In genomic region chr11:1835671-1836010, GRCh38 we compare ENCODE assay signal across 16 cellular contexts. TPM values are rescaled to one million over a fixed set of nuclear protein-coding genes. Genes with fewer than 3 reads are reported as not detected.
DNase-seq lines count a peak whose midpoint lies in the region; ATAC-seq, FAIRE-seq and TF ChIP-seq lines count a peak whose summit lies in the region.
"Had no signal": no experiment of that assay in that cellular context is flagged by ENCODE, and none has a peak within 500 bp of the region (broad histone marks: within the 10 kb centered on the region; RNA-seq: fewer than 3 reads in every experiment).

No MANE protein-coding gene starts in this region.

- H2BK15ac ChIP-seq in H1 (ENCODE audit: low read length): no peak overlapping the region

- H4K91ac ChIP-seq in H1 (replicated peaks; ENCODE audit: insufficient read length, low read length): no peak overlapping the region

- no peaks in the 10 kb centered on the region for H3K23me2 ChIP-seq in H1 (ENCODE audit: low read depth, low read length)

- H2BK120ac ChIP-seq in H1 (replicated peaks; ENCODE audit: low read depth, low read length): no peak overlapping the region

- no peak overlapping the region; the same call in 1 of the 2 replicates for H3K18ac ChIP-seq in H1 (ENCODE audit: extremely low read depth, low read length)

- H3K27me3 ChIP-seq in H1 (replicated peaks in 1 of 4; ENCODE audit: control insufficient read depth in 3 of 4, extremely low read depth in 1 of 4, insufficient read depth in 3 of 4, low read length in 3 of 4) (peaks cover 0 to 6% (median 0%) of the 10 kb centered on the region in 4 experiments; a peak in 3 of 7 replicates), osteoblast (ENCODE audit: insufficient read depth, low read length) (no peaks in the 10 kb centered on the region)

- H4K20me1 ChIP-seq in H1 (replicated peaks in 1 of 2; ENCODE audit: control insufficient read depth in 1 of 2, insufficient read depth in 2 of 2, low read length in 2 of 2) (no peaks in the 10 kb centered on the region), osteoblast (ENCODE audit: insufficient read depth, low read length) (no peaks in the 10 kb centered on the region)

- H3K27ac Mint-ChIP-seq in stimulated activated naive CD8-positive, alpha-beta T cell treated with anti-CD3 and anti-CD28 coated beads, Interleukin-15, amount 100 ng/mL, for 72 hours: no peak overlapping the region
- H3K27ac Mint-ChIP-seq in endothelial cell (ENCODE audit: unreplicated experiment): no peak overlapping the region
- H3K27ac Mint-ChIP-seq: CD4-positive, alpha-beta T cell had no signal

- H2AFZ ChIP-seq in H1 (ENCODE audit: low read length) (no peak overlapping the region), osteoblast (ENCODE audit: low read length) (no peak overlapping the region)
- H2AFZ ChIP-seq: GM23248 had no signal

- no peak overlapping the region for H2BK12ac ChIP-seq in H1 (ENCODE audit: low read depth, low read length)

- POLR2A ChIA-PET in H1 (lab: Charles Lee; ENCODE audit: partially characterized antibody): no interaction called here

- TF ChIP-seq EP300 in H1 (IDR thresholded peaks at IDR 0.05; ENCODE audit: borderline replicate concordance in 1 of 2, low read depth in 2 of 2, low read length in 2 of 2): no peak

- H2BK5ac ChIP-seq in H1 (ENCODE audit: low read depth, low read length): no peak overlapping the region

- no peak overlapping the region for H2BK20ac ChIP-seq in H1 (ENCODE audit: low read length)

- no peak overlapping the region for H3K23ac ChIP-seq in H1 (ENCODE audit: insufficient read length)

- no peak overlapping the region for H3K14ac ChIP-seq in H1 (ENCODE audit: insufficient read length)

- TF ChIP-seq CTCF in H1 (IDR thresholded peaks at IDR 0.05; ENCODE audit: control extremely low read depth in 1 of 3, insufficient read depth in 1 of 3, low read depth in 1 of 3, low read length in 3 of 3) (no peak), osteoblast (IDR thresholded peaks at IDR 0.05; ENCODE audit: extremely low read depth, low read depth, low read length) (no peak), endothelial cell (IDR thresholded peaks at IDR 0.05; ENCODE audit: unreplicated experiment) (no peak)

- H3K79me2 ChIP-seq in H1 (ENCODE audit: control insufficient read depth in 1 of 2, insufficient read depth in 2 of 2, low read length in 2 of 2) (no peaks in the 10 kb centered on the region), osteoblast (ENCODE audit: insufficient read depth, low read length) (no peaks in the 10 kb centered on the region)

- no peak for ATAC-seq in stimulated activated naive CD8-positive, alpha-beta T cell treated with anti-CD3 and anti-CD28 coated beads, Interleukin-15, Interleukin-2, amounts not matched to agents 100 U/mL and 50 U/mL, for 24 hours
- no peak for ATAC-seq in stimulated activated naive CD8-positive, alpha-beta T cell treated with anti-CD3 and anti-CD28 coated beads, Interleukin-15, amount 100 ng/mL, for 72 hours

- H3K4me1 ChIP-seq in H1 (replicated peaks in 1 of 4; ENCODE audit: control insufficient read depth in 3 of 4, insufficient read depth in 4 of 4, low read length in 3 of 4): peaks cover 0 to 4% (median 2%) of the 10 kb centered on the region in 4 experiments; a peak in 4 of 7 replicates
- H3K4me1 ChIP-seq in osteoblast (ENCODE audit: insufficient read depth, low read length): peaks cover 2% of the 10 kb centered on the region

- H3K9me3 Mint-ChIP-seq in stimulated activated naive CD8-positive, alpha-beta T cell treated with anti-CD3 and anti-CD28 coated beads, Interleukin-15, amount 100 ng/mL, for 72 hours: no peaks in the 10 kb centered on the region
- H3K9me3 Mint-ChIP-seq in endothelial cell (ENCODE audit: unreplicated experiment): no peaks in the 10 kb centered on the region
- H3K9me3 Mint-ChIP-seq: CD4-positive, alpha-beta T cell had no signal

- H3K36me3 Mint-ChIP-seq in endothelial cell (ENCODE audit: low read depth, unreplicated experiment): no peaks in the 10 kb centered on the region

- no peak for TF ChIP-seq POLR2A in H1 (IDR thresholded peaks at IDR 0.05; ENCODE audit: control extremely low read depth in 1 of 2, low read depth in 2 of 2, low read length in 2 of 2)

- H3K9ac ChIP-seq in H1 (replicated peaks in 1 of 4; ENCODE audit: extremely low read depth in 1 of 4, low read depth in 3 of 4, low read length in 3 of 4): no peak overlapping the region
- H3K9ac ChIP-seq: GM23248 had no signal

- H3K9me3 ChIP-seq in H1 (ENCODE audit: insufficient read depth in 2 of 2, low read depth in 1 of 2, low read length in 1 of 2) (no peaks in the 10 kb centered on the region), osteoblast (ENCODE audit: low read depth, low read length) (no peaks in the 10 kb centered on the region)

- no peak overlapping the region for H3K4ac ChIP-seq in H1 (replicated peaks; ENCODE audit: insufficient read length, low read depth, low read length)

- no peaks in the 10 kb centered on the region for H3K79me1 ChIP-seq in H1 (ENCODE audit: low read depth, low read length)

- H3K4me3 ChIP-seq in H1 (ENCODE audit: extremely low read depth in 1 of 4, insufficient read depth in 2 of 4, low read depth in 3 of 4, low read length in 4 of 4) (no peak overlapping the region), osteoblast (ENCODE audit: insufficient read depth, low read length) (no peak overlapping the region)
- H3K4me3 ChIP-seq: GM23248 had no signal

- H3K56ac ChIP-seq in H1 (replicated peaks; ENCODE audit: insufficient read length, low read depth, low read length): no peak overlapping the region

- H3K27me3 Mint-ChIP-seq in stimulated activated naive CD8-positive, alpha-beta T cell treated with anti-CD3 and anti-CD28 coated beads, Interleukin-15, amount 100 ng/mL, for 72 hours: peaks cover 26% of the 10 kb centered on the region
- H3K27me3 Mint-ChIP-seq in endothelial cell (ENCODE audit: unreplicated experiment): peaks cover 4% of the 10 kb centered on the region

- H3K4me3 Mint-ChIP-seq in stimulated activated naive CD8-positive, alpha-beta T cell treated with anti-CD3 and anti-CD28 coated beads, Interleukin-15, amount 100 ng/mL, for 72 hours: no peak overlapping the region
- H3K4me3 Mint-ChIP-seq in endothelial cell (ENCODE audit: unreplicated experiment): no peak overlapping the region
- H3K4me3 Mint-ChIP-seq: CD4-positive, alpha-beta T cell had no signal

- WGBS in H1 (ENCODE audit: extremely low coverage in 1 of 2, insufficient coverage in 1 of 2, insufficient read length in 1 of 2, insufficient replicate concordance in 2 of 2, low coverage in 1 of 2, low lambda C conversion rate in 2 of 2, missing lambda C conversion rate in 1 of 2), 2 experiments: 96% methylated on average over 10 of the region's 12 CpGs; no CpG with 5 or more reads in 1 of the 2 experiments

- CTCF ChIA-PET in H1 (lab: Charles Lee; ENCODE audit: partially characterized antibody): interaction anchor here (0.8 to 15.8 kb wide), 15 partner anchors 11 to 330 kb away, joined by 3 to 439 read pairs (median 4); no protein-coding TSS in a partner anchor

- peaks cover 32% of the 10 kb centered on the region for H3K4me1 Mint-ChIP-seq in stimulated activated naive CD8-positive, alpha-beta T cell treated with anti-CD3 and anti-CD28 coated beads, Interleukin-15, amount 100 ng/mL, for 72 hours
- H3K4me1 Mint-ChIP-seq in endothelial cell (ENCODE audit: unreplicated experiment): no peaks in the 10 kb centered on the region

- H3K27ac ChIP-seq in H1 (ENCODE audit: low read depth, low read length) (no peak overlapping the region), osteoblast (ENCODE audit: low read depth, low read length) (no peak overlapping the region)
- H3K27ac ChIP-seq: GM23248 had no signal

- 0 out of 2 replicates have a peak overlapping the region, but pooled peaks have one; percentile 21 for H4K8ac ChIP-seq in H1 (ENCODE audit: extremely low read depth, insufficient read depth, low read length)

- no peak for TF ChIP-seq RAD21 in H1 (IDR thresholded peaks at IDR 0.05 in 1 of 2, conservative IDR thresholded peaks at IDR 0.05 in 1 of 2; ENCODE audit: low read depth in 2 of 2, low read length in 2 of 2)

- H2AK5ac ChIP-seq in H1 (ENCODE audit: low read depth, low read length): no peak overlapping the region

- H3K4me2 ChIP-seq in H1 (ENCODE audit: insufficient read depth in 1 of 2, low read depth in 2 of 2, low read length in 2 of 2) (no peak overlapping the region), osteoblast (ENCODE audit: insufficient read depth, low read length) (no peak overlapping the region)

- no peaks in the 10 kb centered on the region for H3K36me3 ChIP-seq in H1 (ENCODE audit: control insufficient read depth in 2 of 4, insufficient read depth in 4 of 4, low read length in 3 of 4)
- H3K36me3 ChIP-seq in osteoblast (ENCODE audit: insufficient read depth, low read length): no peaks in the 10 kb centered on the region

- peak; percentile 4 for DNase-seq in stimulated activated naive CD8-positive, alpha-beta T cell treated with anti-CD3 and anti-CD28 coated beads, Interleukin-15, Interleukin-2, amounts not matched to agents 100 U/mL and 50 U/mL, for 24 hours
- no peak for DNase-seq in stimulated activated naive CD8-positive, alpha-beta T cell treated with anti-CD3 and anti-CD28 coated beads, Interleukin-15, amount 100 ng/mL, for 72 hours
- DNase-seq in H1 (ENCODE audit: low read depth in 1 of 2, low spot score in 2 of 2) (no peak), osteoblast (ENCODE audit: insufficient read length, low spot score, missing footprints) (peak; percentile 77), endothelial cell (ENCODE audit: low spot score) (no peak), GDM1 (lab: John Stamatoyannopoulos, UW) (no peak)
- no peak for DNase-seq in NK-92 treated with Interleukin-12 subunit alpha and Interleukin-12 subunit beta, amount 100 ng/mL, for 24 hours (lab: John Stamatoyannopoulos, UW)
- DNase-seq: DMS79 treated with DMSO at 0.1 percent for 48 hours, GM23248, NCI-H1436 treated with DMSO at 0.1 percent for 48 hours, NCI-H2081, NCI-H510A treated with DMSO at 0.1 percent for 48 hours had no signal

- no peak overlapping the region for H4K5ac ChIP-seq in H1 (ENCODE audit: insufficient read length, low read depth, low read length)

- FAIRE-seq in H1 (lab: Jason Lieb, UNC): no peak
- FAIRE-seq: D721Med, G401.6, HTR-8/SVneo had no signal

RNA-seq across cellular contexts. Expression of gene SYT8, which starts 0.9 kb away (rescaled TPM):
- not detected in 2 replicates for total RNA-seq in H1 (2021; fragmentation: NEBNext Ultra II Directional; extraction: Animal tissue kit (Norgen Biotek cat#: 25700))
- polyA plus RNA-seq in H1 (2011; rRNA removed): not detected in 2 replicates
- not detected for polyA plus RNA-seq in H1 (2011; cell fraction: cytosol; rRNA removed)
- polyA plus RNA-seq in H1 (2011; cell fraction: nucleus; rRNA removed): 0.27 TPM
- not detected in 4 replicates for polyA plus RNA-seq in H1 (2012, experiment 1 of 2)
- not detected for polyA plus RNA-seq in H1 (2012, experiment 2 of 2)
- polyA plus RNA-seq in H1 (2013, experiment 1 of 2): not detected
- polyA plus RNA-seq in H1 (2013, experiment 2 of 2): 0.04 TPM
- not detected in 2 replicates for polyA minus RNA-seq in H1 (2011; rRNA and poly(A)+ RNA removed)
- not detected for polyA minus RNA-seq in H1 (2011; cell fraction: cytosol; rRNA and poly(A)+ RNA removed)
- not detected for polyA minus RNA-seq in H1 (2011; cell fraction: nucleus; rRNA and poly(A)+ RNA removed)
- 0.36 and 0.59 TPM in 2 replicates for total RNA-seq in osteoblast
- not detected for total RNA-seq in endothelial cell (ENCODE audit: unreplicated experiment)
- total RNA-seq: CD4-positive, alpha-beta T cell; GM23248 had no signal
- polyA plus RNA-seq: GM23248 had no signal

RNA-seq across cellular contexts. Expression of gene TNNI2, which starts 3.1 kb away (rescaled TPM):
- not detected in 2 replicates for total RNA-seq in H1 (2021; fragmentation: NEBNext Ultra II Directional; extraction: Animal tissue kit (Norgen Biotek cat#: 25700))
- 0.39 TPM in 1 of 2 replicates, not detected in the other for polyA plus RNA-seq in H1 (2011; rRNA removed)
- polyA plus RNA-seq in H1 (2011; cell fraction: cytosol; rRNA removed): not detected
- 0.33 TPM for polyA plus RNA-seq in H1 (2011; cell fraction: nucleus; rRNA removed)
- 0.41 TPM in 1 of 4 replicates, not detected in the others for polyA plus RNA-seq in H1 (2012, experiment 1 of 2)
- polyA plus RNA-seq in H1 (2012, experiment 2 of 2): not detected
- 0.12 TPM for polyA plus RNA-seq in H1 (2013, experiment 1 of 2)
- polyA plus RNA-seq in H1 (2013, experiment 2 of 2): not detected
- not detected in 2 replicates for polyA minus RNA-seq in H1 (2011; rRNA and poly(A)+ RNA removed)
- not detected for polyA minus RNA-seq in H1 (2011; cell fraction: cytosol; rRNA and poly(A)+ RNA removed)
- polyA minus RNA-seq in H1 (2011; cell fraction: nucleus; rRNA and poly(A)+ RNA removed): not detected
- total RNA-seq in osteoblast (not detected in 2 replicates), endothelial cell (ENCODE audit: unreplicated experiment) (not detected)
- total RNA-seq: GM23248 had no signal
- polyA plus RNA-seq: GM23248 had no signal

RNA-seq across cellular contexts. Expression of gene LSP1, which starts 17.2 kb away (rescaled TPM):
- not detected in 2 replicates for total RNA-seq in H1 (2021; fragmentation: NEBNext Ultra II Directional; extraction: Animal tissue kit (Norgen Biotek cat#: 25700))
- polyA plus RNA-seq in H1 (2011; rRNA removed): 0.03 TPM in 1 of 2 replicates, not detected in the other
- polyA plus RNA-seq in H1 (2011; cell fraction: cytosol; rRNA removed): not detected
- not detected for polyA plus RNA-seq in H1 (2011; cell fraction: nucleus; rRNA removed)
- 0.11 TPM in 1 of 4 replicates, not detected in the others for polyA plus RNA-seq in H1 (2012, experiment 1 of 2)
- polyA plus RNA-seq in H1 (2012, experiment 2 of 2): not detected
- 0.16 TPM for polyA plus RNA-seq in H1 (2013, experiment 1 of 2)
- 0.07 TPM for polyA plus RNA-seq in H1 (2013, experiment 2 of 2)
- polyA minus RNA-seq in H1 (2011; rRNA and poly(A)+ RNA removed): not detected in 2 replicates
- polyA minus RNA-seq in H1 (2011; cell fraction: cytosol; rRNA and poly(A)+ RNA removed): not detected
- not detected for polyA minus RNA-seq in H1 (2011; cell fraction: nucleus; rRNA and poly(A)+ RNA removed)
- total RNA-seq in osteoblast (41.0 and 54.6 TPM in 2 replicates), endothelial cell (ENCODE audit: unreplicated experiment) (not detected)
- total RNA-seq: GM23248 had no signal

RNA-seq across cellular contexts. Expression of gene PRR33, which starts 56.1 kb away (rescaled TPM):
- total RNA-seq in H1 (2021; fragmentation: NEBNext Ultra II Directional; extraction: Animal tissue kit (Norgen Biotek cat#: 25700)): not detected in 2 replicates
- 0.02 and 0.08 TPM in 2 replicates for polyA plus RNA-seq in H1 (2011; rRNA removed)
- 0.03 TPM for polyA plus RNA-seq in H1 (2011; cell fraction: cytosol; rRNA removed)
- 0.04 TPM for polyA plus RNA-seq in H1 (2011; cell fraction: nucleus; rRNA removed)
- 0.06 TPM in 1 of 4 replicates, not detected in the others for polyA plus RNA-seq in H1 (2012, experiment 1 of 2)
- not detected for polyA plus RNA-seq in H1 (2012, experiment 2 of 2)
- polyA plus RNA-seq in H1 (2013, experiment 1 of 2): 0.02 TPM
- polyA plus RNA-seq in H1 (2013, experiment 2 of 2): 0.02 TPM
- polyA minus RNA-seq in H1 (2011; rRNA and poly(A)+ RNA removed): not detected in 2 replicates
- polyA minus RNA-seq in H1 (2011; cell fraction: cytosol; rRNA and poly(A)+ RNA removed): not detected
- not detected for polyA minus RNA-seq in H1 (2011; cell fraction: nucleus; rRNA and poly(A)+ RNA removed)
- total RNA-seq in osteoblast (not detected in 2 replicates), endothelial cell (ENCODE audit: unreplicated experiment) (not detected)
- total RNA-seq: CD4-positive, alpha-beta T cell; GM23248 had no signal
- polyA plus RNA-seq: GM23248 had no signal

Comparison
In these comparisons a context has a peak if more than half of its experiments do, and no peak if none do; other contexts are left out.
1. DNase-seq: peak in stimulated activated naive CD8-positive, alpha-beta T cell treated with anti-CD3 and anti-CD28 coated beads, Interleukin-15, Interleukin-2, amounts not matched to agents 100 U/mL and 50 U/mL, for 24 hours (single experiment) and osteoblast (single experiment); none in stimulated activated naive CD8-positive, alpha-beta T cell treated with anti-CD3 and anti-CD28 coated beads, Interleukin-15, amount 100 ng/mL, for 72 hours (0 of 2), H1 (0 of 2), NK-92 treated with Interleukin-12 subunit alpha and Interleukin-12 subunit beta, amount 100 ng/mL, for 24 hours (single experiment), endothelial cell (single experiment) and GDM1 (single experiment).
2. RNA of gene LSP1, which starts 17.2 kb away (total RNA-seq): 41.0 to 54.6 TPM in osteoblast; not detected in H1 and not detected in endothelial cell (single experiment); every median in the first group is over 10 times any median in the second.